8 cellular contexts compared by ENCODE assay signal in the genomic region with DNA sequence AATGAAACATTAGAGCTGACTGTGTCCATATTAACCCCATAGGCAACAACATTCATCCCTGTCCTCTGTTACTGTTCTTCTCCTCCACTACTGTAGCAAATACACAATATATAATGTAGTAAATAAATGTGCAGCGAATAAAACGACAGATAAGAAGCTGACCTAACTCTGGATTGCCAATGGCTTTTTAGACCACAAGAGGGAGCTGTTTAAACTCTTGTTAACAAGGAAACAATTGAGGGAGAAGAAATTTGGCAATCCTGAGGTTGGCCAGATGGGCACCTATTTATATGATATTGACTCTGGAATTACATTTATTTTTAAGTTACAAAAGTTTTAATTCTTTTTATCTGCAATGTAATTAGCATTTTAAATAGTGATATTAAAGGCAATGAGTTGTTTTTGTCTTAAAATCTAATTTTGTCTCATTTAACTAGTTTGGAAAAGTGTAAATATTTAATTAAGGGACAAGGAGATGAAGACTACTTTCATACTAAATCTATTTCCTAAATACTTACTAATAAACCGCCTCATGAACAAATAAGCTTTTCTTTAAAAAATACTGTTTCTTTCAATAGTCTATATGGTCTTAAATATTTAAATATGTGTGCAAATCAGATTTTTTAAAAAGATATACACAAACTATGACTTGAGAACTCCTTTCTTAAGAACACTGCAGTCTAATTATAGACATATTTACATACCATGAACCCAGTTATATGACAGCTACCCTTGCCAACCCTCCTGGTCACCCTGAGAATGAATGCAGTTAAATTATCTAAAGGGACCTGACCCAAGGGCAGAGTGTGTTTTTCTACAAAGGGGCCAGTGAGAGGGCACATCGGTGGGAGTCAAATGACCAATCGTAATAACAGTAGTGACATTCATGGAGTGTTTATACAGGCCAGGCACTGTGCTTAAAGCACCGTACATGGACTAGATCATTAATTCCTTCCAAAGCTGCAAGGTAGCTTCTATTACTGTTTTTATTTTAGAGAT. TPM values are rescaled to one million over a fixed set of nuclear protein-coding genes. Genes with fewer than 3 reads are reported as not detected.
DNase-seq lines count a peak whose midpoint lies in the region; ATAC-seq, FAIRE-seq and TF ChIP-seq lines count a peak whose summit lies in the region.

No MANE protein-coding gene starts in this region.

- POLR2A ChIA-PET in A549 (lab: Yijun Ruan, JAX) = interaction anchor here (0.6 to 1.6 kb wide), 3 partner anchors 215 to 237 kb away, joined by 3 to 7 read pairs (median 3); partner anchors contain the start of gene MFAP3L

- 29% methylated on average over 6 of the region's 6 CpGs for WGBS in A549 (ENCODE audit: missing lambda C conversion rate)

- 0 out of 3 replicates have a peak, but pooled peaks cover 5% of the 10 kb centered on the region for H3K9me3 ChIP-seq in A549
- peaks cover 3% of the 10 kb centered on the region for H3K9me3 ChIP-seq in adipocyte (ENCODE audit: control insufficient read depth, low read length)
- H3K9me3 ChIP-seq in right atrium auricular region = peaks cover 0 to 4% of the 10 kb centered on the region in 2 donors

- peak; percentile 61 to 76 for DNase-seq in A549 (ENCODE audit: low read depth in 1 of 2, low spot score in 1 of 2)
- DNase-seq in NCI-H2196 treated with DMSO at 0.1 percent for 48 hours (lab: John Stamatoyannopoulos, UW; ENCODE audit: unreplicated experiment) = peak; percentile 8
- DNase-seq in adipocyte (ENCODE audit: low read depth) = peak; percentile 96
- no peak for DNase-seq in right atrium auricular region (ENCODE audit: low spot score)
- DNase-seq in skeletal muscle cell (ENCODE audit: low read depth) = peak; percentile 47

- peak overlapping the region; percentile 61 for H3K4me2 ChIP-seq in A549

- ATAC-seq in A549 (peak; percentile 56 to 82), HG02885 (IDR thresholded peaks at IDR 0.05; ENCODE audit: poor library complexity, unreplicated experiment) (peak; percentile 62), HG02840 (IDR thresholded peaks at IDR 0.05; ENCODE audit: low FRiP score, unreplicated experiment) (no peak)

- H3K4me1 ChIP-seq in A549 (peaks cover 14% of the 10 kb centered on the region; the same call in 1 of the 3 replicates), adipocyte (ENCODE audit: control insufficient read depth, insufficient read depth, low read length) (peaks cover under 1% of the 10 kb centered on the region), right atrium auricular region (no peaks in the 10 kb centered on the region)

- H3K9ac ChIP-seq in adipocyte (ENCODE audit: low read length) = peak overlapping the region; percentile 38

- H3K4me3 ChIP-seq in A549 (no peak overlapping the region), adipocyte (ENCODE audit: low read length) (no peak overlapping the region), right atrium auricular region (no peak overlapping the region), skeletal muscle cell (ENCODE audit: low read depth, low read length) (no peak overlapping the region)

- peak; percentile 75 to 79 for TF ChIP-seq RAD21 in A549 (conservative IDR thresholded peaks at IDR 0.05 in 1 of 2, IDR thresholded peaks at IDR 0.05 in 1 of 2)

- TF ChIP-seq CTCF in A549 (IDR thresholded peaks at IDR 0.05) = peak; percentile 84
- peak; percentile 80 to 86 for TF ChIP-seq CTCF in right atrium auricular region (IDR thresholded peaks at IDR 0.05)

- TF ChIP-seq EP300 in A549 (IDR thresholded peaks at IDR 0.05) = no peak

- H3K27ac ChIP-seq in A549 = no peak overlapping the region
- H3K27ac ChIP-seq in right atrium auricular region = no peak overlapping the region

- H3K36me3 ChIP-seq in adipocyte (ENCODE audit: control insufficient read depth, insufficient read depth, low read length, severe bottlenecking) = no peaks in the 10 kb centered on the region
- H3K36me3 ChIP-seq in right atrium auricular region = no peaks in the 10 kb centered on the region

- CTCF ChIA-PET in A549 (lab: Yijun Ruan, JAX) = interaction anchor here (0.6 to 7.0 kb wide), 33 partner anchors 11 to 255 kb away, joined by 3 to 56 read pairs (median 4); partner anchors contain the start of genes HPF1 and MFAP3L

- H3K27me3 ChIP-seq in adipocyte (replicated peaks; ENCODE audit: control insufficient read depth, insufficient read depth, low read length) (peaks cover 4% of the 10 kb centered on the region), right atrium auricular region (no peaks in the 10 kb centered on the region)

- FAIRE-seq in A549 (lab: Jason Lieb, UNC) = no peak
- FAIRE-seq in G401.6 (lab: Jason Lieb, UNC) = peak; percentile 94

- TF ChIP-seq POLR2A in A549 (IDR thresholded peaks at IDR 0.05; ENCODE audit: low read length) = no peak

TF ChIP-seq in A549, 52 proteins besides CTCF, POLR2A, EP300 and RAD21:
- TF ChIP-seq, protein P1, sequence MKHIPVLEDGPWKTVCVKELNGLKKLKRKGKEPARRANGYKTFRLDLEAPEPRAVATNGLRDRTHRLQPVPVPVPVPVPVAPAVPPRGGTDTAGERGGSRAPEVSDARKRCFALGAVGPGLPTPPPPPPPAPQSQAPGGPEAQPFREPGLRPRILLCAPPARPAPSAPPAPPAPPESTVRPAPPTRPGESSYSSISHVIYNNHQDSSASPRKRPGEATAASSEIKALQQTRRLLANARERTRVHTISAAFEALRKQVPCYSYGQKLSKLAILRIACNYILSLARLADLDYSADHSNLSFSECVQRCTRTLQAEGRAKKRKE (CRISPR knock-in tag; IDR thresholded peaks at IDR 0.05; ENCODE audit: low read depth) = no peak
- TF ChIP-seq MAZ (IDR thresholded peaks at IDR 0.05; ENCODE audit: borderline replicate concordance, low read depth, low read length) = no peak
- TF ChIP-seq, protein P2, sequence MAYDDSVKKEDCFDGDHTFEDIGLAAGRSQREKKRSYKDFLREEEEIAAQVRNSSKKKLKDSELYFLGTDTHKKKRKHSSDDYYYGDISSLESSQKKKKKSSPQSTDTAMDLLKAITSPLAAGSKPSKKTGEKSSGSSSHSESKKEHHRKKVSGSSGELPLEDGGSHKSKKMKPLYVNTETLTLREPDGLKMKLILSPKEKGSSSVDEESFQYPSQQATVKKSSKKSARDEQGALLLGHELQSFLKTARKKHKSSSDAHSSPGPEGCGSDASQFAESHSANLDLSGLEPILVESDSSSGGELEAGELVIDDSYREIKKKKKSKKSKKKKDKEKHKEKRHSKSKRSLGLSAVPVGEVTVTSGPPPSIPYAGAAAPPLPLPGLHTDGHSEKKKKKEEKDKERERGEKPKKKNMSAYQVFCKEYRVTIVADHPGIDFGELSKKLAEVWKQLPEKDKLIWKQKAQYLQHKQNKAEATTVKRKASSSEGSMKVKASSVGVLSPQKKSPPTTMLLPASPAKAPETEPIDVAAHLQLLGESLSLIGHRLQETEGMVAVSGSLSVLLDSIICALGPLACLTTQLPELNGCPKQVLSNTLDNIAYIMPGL (CRISPR knock-in tag; IDR thresholded peaks at IDR 0.05; ENCODE audit: borderline replicate concordance) = no peak
- no peak for TF ChIP-seq ZFP36 (IDR thresholded peaks at IDR 0.05; ENCODE audit: borderline replicate concordance, partially characterized antibody)
- TF ChIP-seq RNF2 (IDR thresholded peaks at IDR 0.05; ENCODE audit: borderline replicate concordance, low read depth) = no peak
- no peak for TF ChIP-seq CHD2 (IDR thresholded peaks at IDR 0.05; ENCODE audit: low read length, partially characterized antibody)
- TF ChIP-seq HDAC2 (IDR thresholded peaks at IDR 0.05) = no peak
- no peak for TF ChIP-seq ESRRA (IDR thresholded peaks at IDR 0.05; ENCODE audit: borderline replicate concordance, low read length)
- peak; percentile 90 for TF ChIP-seq SMC3 (IDR thresholded peaks at IDR 0.05)
- peak; percentile 34 to 54; a peak in 1 of 4 replicates for TF ChIP-seq CEBPB (IDR thresholded peaks at IDR 0.05)

RNA-seq across cellular contexts. Expression of gene HPF1, which starts 52.9 kb away (rescaled TPM):
- 19.4 and 33.7 TPM in 2 replicates for polyA plus RNA-seq in A549 (2011; rRNA removed)
- 10.2 and 12.6 TPM in 2 replicates for polyA plus RNA-seq in A549 (2012; cell fraction: cytosol; rRNA removed)
- 5.9 and 13.0 TPM in 2 replicates for polyA plus RNA-seq in A549 (2012; cell fraction: nucleus; rRNA removed)
- polyA plus RNA-seq in A549 (2017; fragmentation: RNase III; extraction: RNeasy Plus Mini Kit Qiagen cat#74134 plus additional on column Dnase treatment) = 21.6 to 23.4 TPM (median 23.0 TPM) in 3 replicates
- 1.8 and 3.0 TPM in 2 replicates for polyA minus RNA-seq in A549 (2011; rRNA and poly(A)+ RNA removed)
- total RNA-seq in right atrium auricular region = 10 to 100 TPM; 25.7 to 31.3 TPM
